Comparison of ENCODE assay signal across 11 cellular contexts in the genomic region with DNA sequence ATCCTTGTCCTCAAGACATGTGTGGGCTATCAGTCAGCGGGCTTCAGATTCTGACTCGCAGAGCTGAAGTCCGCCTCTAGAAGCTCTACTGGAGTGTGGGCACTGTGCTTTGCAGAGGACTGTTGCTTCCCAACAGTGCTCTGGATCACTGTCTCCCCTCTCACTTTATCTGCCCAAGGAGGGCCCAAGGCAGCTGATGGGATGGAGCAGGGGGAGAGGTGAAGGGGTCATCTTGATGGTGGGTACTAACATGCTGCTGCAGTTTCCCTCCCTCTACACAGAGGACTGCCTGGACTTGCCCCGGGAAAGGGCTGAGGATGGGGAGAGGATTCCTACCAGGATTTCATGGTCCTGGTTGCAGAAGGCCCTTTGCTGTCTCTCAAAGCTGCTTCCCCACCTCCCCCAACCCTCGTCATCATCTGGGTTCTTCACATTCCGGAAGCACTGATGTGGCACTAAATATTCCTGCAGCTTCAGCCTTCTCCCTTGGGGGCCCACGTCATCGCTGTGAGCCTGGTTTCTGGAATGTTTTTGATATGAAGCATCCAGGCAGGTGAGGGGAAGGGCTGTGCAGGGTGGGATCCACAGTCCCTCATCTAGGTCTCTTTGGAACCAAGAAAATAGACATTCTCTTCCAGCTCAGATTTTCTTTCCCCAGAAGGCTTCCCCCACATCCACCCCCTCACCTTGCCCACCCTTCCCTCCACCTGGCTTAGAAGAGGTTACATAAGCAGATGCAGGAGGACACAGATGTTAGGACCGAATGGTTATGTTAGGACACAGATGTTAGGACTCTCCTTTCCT. TPM values are rescaled to one million over a fixed set of nuclear protein-coding genes. Genes with fewer than 3 reads are reported as not detected.
A peak's percentile ranks its signal among the peaks of the same experiment; 100 is the strongest.
DNase-seq lines count a peak whose midpoint lies in the region; ATAC-seq, FAIRE-seq and TF ChIP-seq lines count a peak whose summit lies in the region.
"Had no signal": no experiment of that assay in that cellular context is flagged by ENCODE, and none has a peak within 500 bp of the region (broad histone marks: within the 10 kb centered on the region; RNA-seq: fewer than 3 reads in every experiment).

No MANE protein-coding gene starts in this region.

- peaks cover 82% of the 10 kb centered on the region for H3K4me1 Mint-ChIP-seq in neural crest cell

- peak overlapping the region; percentile 95 for H3K27ac Mint-ChIP-seq in neural crest cell (ENCODE audit: unreplicated experiment)

- peak overlapping the region; percentile 65 for H3K4me3 Mint-ChIP-seq in neural crest cell

- TF ChIP-seq POLR2A in GM12892 (IDR thresholded peaks at IDR 0.05; ENCODE audit: low read depth, low read length) = no peak

- no peak for TF ChIP-seq CTCF in neural crest cell (conservative IDR thresholded peaks at IDR 0.05)

- H3K36me3 Mint-ChIP-seq in neural crest cell (ENCODE audit: low read depth) = peaks cover 5% of the 10 kb centered on the region

- FAIRE-seq in GM12892 (lab: Jason Lieb, UNC) = no peak

- no peaks in the 10 kb centered on the region for H3K9me3 Mint-ChIP-seq in neural crest cell

- no peak for ATAC-seq in HG02588 (IDR thresholded peaks at IDR 0.05; ENCODE audit: unreplicated experiment)

- intact Hi-C loops in cardiac septum (cut with DNase I) = no loop called here

- DNase-seq in DMS79 treated with DMSO at 0.1 percent for 48 hours (lab: John Stamatoyannopoulos, UW) = peak; percentile 65
- DNase-seq in NCI-H2171 (lab: John Stamatoyannopoulos, UW) = peak; percentile 89
- peak; percentile 93 for DNase-seq in dedifferentiated amniotic fluid mesenchymal stem cell (ENCODE audit: extremely low spot score)
- no peak for DNase-seq in neural crest cell (ENCODE audit: low read depth, low spot score)
- no peak for DNase-seq in GM12892 (ENCODE audit: insufficient read length)
- no peak for DNase-seq in NCI-H1105 treated with DMSO at 0.1 percent for 48 hours (lab: John Stamatoyannopoulos, UW)
- DNase-seq in cardiac septum (ENCODE audit: low spot score) = no peak
- DNase-seq: activated gamma-delta T cell treated with Interleukin-2 at 50 U/mL for 16 hours, NCI-H146 had no signal

- no peaks in the 10 kb centered on the region for H3K27me3 Mint-ChIP-seq in neural crest cell (ENCODE audit: low read depth)

RNA-seq across cellular contexts. Expression of a gene that starts 23.2 kb away (rescaled TPM):
- 14.7 and 15.4 TPM in 2 replicates for total RNA-seq in neural crest cell
- 1.4 TPM for polyA plus RNA-seq in GM12892 (2012; ENCODE audit: missing spikeins)
- 0.75 TPM for total RNA-seq in cardiac septum

RNA-seq across cellular contexts. Expression of a gene that starts 58.3 kb away (rescaled TPM):
- total RNA-seq in neural crest cell (46.6 and 46.7 TPM in 2 replicates), cardiac septum (not detected)
- not detected for polyA plus RNA-seq in GM12892 (2012; ENCODE audit: missing spikeins)
- total RNA-seq: thoracic aorta had no signal

Comparison
In these comparisons a context has a peak if more than half of its experiments do, and no peak if none do; other contexts are left out.
1. DNase-seq: peak in DMS79 treated with DMSO at 0.1 percent for 48 hours (single experiment), NCI-H2171 (single experiment) and dedifferentiated amniotic fluid mesenchymal stem cell (single experiment); none in neural crest cell (single experiment), GM12892 (single experiment), NCI-H1105 treated with DMSO at 0.1 percent for 48 hours (single experiment) and cardiac septum (single experiment).
2. RNA of a gene that starts 58.3 kb away (total RNA-seq): 46.6 to 46.7 TPM in neural crest cell; not detected in cardiac septum (single experiment); every median in the first group is over 10 times any median in the second.